20 cellular contexts compared by ENCODE assay signal in the genomic region with DNA sequence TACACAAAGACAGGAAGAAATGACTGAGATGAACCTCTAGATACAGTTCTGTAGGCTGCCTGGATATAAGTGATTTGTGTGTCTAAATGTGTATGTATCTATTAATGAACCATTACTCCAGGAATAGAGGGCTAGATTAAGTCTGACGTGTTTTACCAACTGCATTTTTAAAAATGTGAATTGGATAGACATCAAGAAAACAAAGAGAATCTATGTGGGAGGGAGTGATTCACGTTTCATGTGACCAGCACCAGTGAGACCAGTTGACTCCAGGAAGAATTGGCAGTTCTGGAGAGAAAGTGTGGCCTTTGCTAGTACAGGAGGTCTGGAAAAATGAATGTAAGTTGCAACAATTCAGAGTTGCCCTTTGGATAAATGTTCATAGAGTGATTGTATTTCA. TPM values are rescaled to one million over a fixed set of nuclear protein-coding genes. Genes with fewer than 3 reads are reported as not detected.
DNase-seq lines count a peak whose midpoint lies in the region; ATAC-seq, FAIRE-seq and TF ChIP-seq lines count a peak whose summit lies in the region.
"Had no signal": no experiment of that assay in that cellular context is flagged by ENCODE, and none has a peak within 500 bp of the region (broad histone marks: within the 10 kb centered on the region; RNA-seq: fewer than 3 reads in every experiment).

No MANE protein-coding gene starts in this region.

- H3K4ac ChIP-seq in IMR-90 (ENCODE audit: low read depth, low read length): peak overlapping the region; percentile 34; the same call in 1 of the 2 replicates

- H2BK20ac ChIP-seq in IMR-90 (ENCODE audit: low read depth, low read length): no peak overlapping the region

- no peaks in the 10 kb centered on the region for H3K79me2 ChIP-seq in keratinocyte (ENCODE audit: control insufficient read depth, insufficient read depth, low read length)

- H3K9me3 ChIP-seq in IMR-90 (ENCODE audit: control insufficient read depth, insufficient read depth, low read length) (no peaks in the 10 kb centered on the region), keratinocyte (ENCODE audit: control insufficient read depth, low read depth, low read length) (no peaks in the 10 kb centered on the region)
- H3K9me3 ChIP-seq: left lung had no signal

- no peak overlapping the region for H2AK9ac ChIP-seq in IMR-90 (replicated peaks; ENCODE audit: low read depth, low read length, poor library complexity)

- peak overlapping the region; percentile 36; the same call in 1 of the 2 replicates for H4K5ac ChIP-seq in IMR-90 (ENCODE audit: low read depth, low read length)

- peak overlapping the region; percentile 11; the same call in 1 of the 2 replicates for H3K18ac ChIP-seq in IMR-90 (ENCODE audit: low read depth, low read length)

- BruUV-seq in IMR-90 (replicated peaks; lab: Mats Ljungman, UMichigan): no TSS peak

- 0 out of 3 replicates have a peak overlapping the region, but pooled peaks have one; percentile 56 for H2BK15ac ChIP-seq in IMR-90 (ENCODE audit: low read depth, low read length)

- no peak for FAIRE-seq in keratinocyte (lab: Jason Lieb, UNC)
- FAIRE-seq: A204.1, H1 had no signal

- H3K4me2 ChIP-seq in IMR-90 (ENCODE audit: low read depth, low read length): peak overlapping the region; percentile 39
- no peak overlapping the region for H3K4me2 ChIP-seq in keratinocyte (ENCODE audit: control insufficient read depth, extremely low read depth, insufficient read depth, low read depth, low read length)
- H3K4me2 ChIP-seq: smooth muscle cell had no signal

- H3K9ac ChIP-seq in IMR-90 (ENCODE audit: low read depth, low read length) (no peak overlapping the region; the same call in 1 of the 2 replicates), keratinocyte (ENCODE audit: control insufficient read depth, extremely low read depth, insufficient read depth, low read length) (no peak overlapping the region)

- no CpG with 5 or more reads among the region's 2 CpGs for WGBS in IMR-90 (ENCODE audit: extremely low coverage in 2 of 2, insufficient read length in 1 of 2), 2 experiments

- in situ Hi-C loops in IMR-90 (cut with MboI; ENCODE audit: low sequenced_read_pairs): no loop called here

- H3K14ac ChIP-seq in IMR-90 (replicated peaks; ENCODE audit: low read depth, low read length): 0 out of 2 replicates have a peak overlapping the region, but pooled peaks have one; percentile 1

- H2BK120ac ChIP-seq in IMR-90 (ENCODE audit: low read depth, low read length): peak overlapping the region; percentile 7; the same call in 1 of the 2 replicates

- CTCF ChIA-PET in IMR-90 (lab: Yijun Ruan, JAX): no interaction called here

- no peaks in the 10 kb centered on the region for H3K4me1 ChIP-seq in IMR-90 (ENCODE audit: control insufficient read depth, insufficient read depth, low read length)
- H3K4me1 ChIP-seq in keratinocyte (ENCODE audit: control insufficient read depth, extremely low read depth, insufficient read depth, low read length): no peaks in the 10 kb centered on the region
- H3K4me1 ChIP-seq: left lung had no signal

- H3K56ac ChIP-seq in IMR-90 (ENCODE audit: extremely low read depth, insufficient read depth, low read length): no peak overlapping the region

- DNase-seq in A172 (ENCODE audit: low spot score): peak; percentile 78
- peak; percentile 92 for DNase-seq in IMR-90
- peak; percentile 81 to 93 for DNase-seq in cardiac fibroblast (ENCODE audit: low read depth in 2 of 2)
- DNase-seq in keratinocyte (ENCODE audit: low read depth, low spot score): no peak
- no peak for DNase-seq in NCI-H526 (lab: John Stamatoyannopoulos, UW)
- DNase-seq in MV-4-11 (lab: John Stamatoyannopoulos, UW): no peak
- DNase-seq in germinal center (ENCODE audit: low spot score): no peak
- DNase-seq in anterior cingulate cortex (lab: John Stamatoyannopoulos, UW): no peak
- DNase-seq: activated CD4-positive, alpha-beta T cell treated with anti-CD3 and anti-CD28 coated beads for 4 hours; activated naive CD8-positive, alpha-beta T cell treated with anti-CD3 and anti-CD28 coated beads, Interleukin-2, amount 50 U/mL, for 24 hours; activated T-cell treated with anti-CD3 and anti-CD28 coated beads, Interleukin-2, amount 50 U/mL, for 24 hours; hippocampal formation; left lung; NCI-H1436 treated with DMSO at 0.1 percent for 48 hours; NCI-H524 had no signal

- H2AFZ ChIP-seq in IMR-90 (replicated peaks; ENCODE audit: low read length, poor library complexity): peak overlapping the region; percentile 64
- H2AFZ ChIP-seq in keratinocyte (ENCODE audit: control insufficient read depth, low read length): peak overlapping the region; percentile 49

- no peak overlapping the region for H4K91ac ChIP-seq in IMR-90 (ENCODE audit: insufficient read depth, low read depth, low read length)

- H4K8ac ChIP-seq in IMR-90 (ENCODE audit: low read depth in 2 of 2, low read length in 2 of 2): peak overlapping the region in 1 of 2 experiments; percentile 37; a peak in 2 of 4 replicates

- no peak overlapping the region for H3K23ac ChIP-seq in IMR-90 (ENCODE audit: low read depth, low read length)

- TF ChIP-seq RAD21 in IMR-90 (IDR thresholded peaks at IDR 0.05; ENCODE audit: low read length): no peak

- H3K36me3 ChIP-seq in IMR-90 (ENCODE audit: control insufficient read depth, insufficient read depth, low read length) (no peaks in the 10 kb centered on the region), keratinocyte (ENCODE audit: control insufficient read depth in 2 of 2, extremely low read depth in 1 of 2, insufficient read depth in 2 of 2, low read length in 2 of 2) (no peaks in the 10 kb centered on the region)
- H3K36me3 ChIP-seq: left lung had no signal

- H3K9me1 ChIP-seq in IMR-90 (ENCODE audit: insufficient read depth, low read length) (no peaks in the 10 kb centered on the region), keratinocyte (ENCODE audit: control insufficient read depth, extremely low read depth, insufficient read depth, low read length) (no peaks in the 10 kb centered on the region)

- dilution Hi-C loops in IMR-90 (cut with HindIII; ENCODE audit: low sequenced_read_pairs, unreplicated experiment) (no loop called here), keratinocyte (cut with MboI; ENCODE audit: extremely low pct_ligation_motif_present, low sequenced_read_pairs) (no loop called here)

- no peak for TF ChIP-seq POLR2A in IMR-90 (IDR thresholded peaks at IDR 0.05; ENCODE audit: low read depth, low read length)

- ATAC-seq in IMR-90 (ENCODE audit: low read depth): peak; percentile 85
- ATAC-seq: activated naive CD8-positive, alpha-beta T cell treated with anti-CD3 and anti-CD28 coated beads, Interleukin-2, amount 50 U/mL, for 24 hours; left lung; Panc1 had no signal

- H3K27me3 ChIP-seq in IMR-90 (ENCODE audit: control insufficient read depth, insufficient read depth, low read length) (no peaks in the 10 kb centered on the region), keratinocyte (ENCODE audit: control insufficient read depth, extremely low read depth, insufficient read depth, low read length) (no peaks in the 10 kb centered on the region)
- H3K27me3 ChIP-seq: left lung had no signal

- intact Hi-C loops in IMR-90 (cut with micrococcal nuclease): no loop called here

- no peaks in the 10 kb centered on the region for H3K79me1 ChIP-seq in IMR-90 (ENCODE audit: low read depth in 1 of 2, low read length in 2 of 2)

- H4K20me1 ChIP-seq in IMR-90 (ENCODE audit: insufficient read depth, low read length) (no peaks in the 10 kb centered on the region), keratinocyte (ENCODE audit: control insufficient read depth, extremely low read depth, insufficient read depth, low read length) (no peaks in the 10 kb centered on the region)

- H2BK5ac ChIP-seq in IMR-90 (ENCODE audit: low read depth, low read length, poor library complexity, severe bottlenecking): peak overlapping the region; percentile 92

- H3K27ac ChIP-seq in IMR-90 (ENCODE audit: insufficient read depth, low read length) (peak overlapping the region; percentile 17; the same call in 1 of the 2 replicates), keratinocyte (ENCODE audit: control insufficient read depth, insufficient read depth, low read length) (no peak overlapping the region)
- H3K27ac ChIP-seq: left lung had no signal

- POLR2A ChIA-PET in IMR-90 (lab: Charles Lee; ENCODE audit: unreplicated experiment): no interaction called here

- H3K4me3 ChIP-seq in IMR-90 (ENCODE audit: insufficient read depth, low read depth, low read length): no peak overlapping the region
- no peak overlapping the region for H3K4me3 ChIP-seq in cardiac fibroblast (replicated peaks in 1 of 2; ENCODE audit: low read depth in 2 of 2, low read length in 2 of 2)
- H3K4me3 ChIP-seq in keratinocyte (ENCODE audit: control insufficient read depth in 2 of 3, extremely low read depth in 1 of 3, insufficient read depth in 2 of 3, low read depth in 1 of 3, low read length in 3 of 3): no peak overlapping the region
- H3K4me3 ChIP-seq: left lung, smooth muscle cell had no signal

- H2AK5ac ChIP-seq in IMR-90 (ENCODE audit: low read depth, low read length): no peak overlapping the region

- no peak for TF ChIP-seq CTCF in IMR-90 (conservative IDR thresholded peaks at IDR 0.05; ENCODE audit: low read depth, low read length)
- TF ChIP-seq CTCF in cardiac fibroblast (IDR thresholded peaks at IDR 0.05; ENCODE audit: low read depth, low read length): no peak
- no peak for TF ChIP-seq CTCF in keratinocyte (optimal IDR thresholded peaks at IDR 0.05 in 1 of 3, IDR thresholded peaks at IDR 0.05 in 1 of 3, conservative IDR thresholded peaks at IDR 0.05 in 1 of 3; ENCODE audit: extremely low read depth in 1 of 3, insufficient read depth in 2 of 3, low read length in 3 of 3)

TF ChIP-seq in IMR-90, 13 proteins besides CTCF, POLR2A, EP300 and RAD21 (continues in another document):
- no peak for TF ChIP-seq MAZ (IDR thresholded peaks at IDR 0.05; ENCODE audit: borderline replicate concordance, low read depth, low read length)
- peak; percentile 77; the same call in 1 of the 2 replicates for TF ChIP-seq BHLHE40 (IDR thresholded peaks at IDR 0.05; ENCODE audit: low read depth, low read length)

RNA-seq across cellular contexts. Expression of gene RGS21, which starts 53.4 kb away (rescaled TPM):
- not detected in 2 replicates for total RNA-seq in A172 (2014; rRNA removed; shearing (Covaris generic))
- not detected in 2 replicates for total RNA-seq in IMR-90 (2012; rRNA removed)
- not detected in 2 replicates for polyA plus RNA-seq in IMR-90 (2012; rRNA removed)
- polyA plus RNA-seq in IMR-90 (2012; cell fraction: cytosol; rRNA removed): not detected in 2 replicates
- polyA plus RNA-seq in IMR-90 (2012; cell fraction: nucleus; rRNA removed; ENCODE audit: low replicate concordance): not detected in 2 replicates
- polyA plus RNA-seq in keratinocyte: not detected in 3 replicates
- not detected for polyA plus RNA-seq in keratinocyte (2011; ENCODE audit: low read depth)
- not detected in 2 replicates for polyA plus RNA-seq in keratinocyte (2011; cell fraction: cytosol; rRNA removed)
- not detected in 2 replicates for polyA plus RNA-seq in keratinocyte (2011; cell fraction: nucleus; rRNA removed)
- not detected in 2 replicates for polyA plus RNA-seq in keratinocyte (2012; ENCODE audit: low replicate concordance)
- polyA minus RNA-seq in keratinocyte: not detected in 3 replicates
- polyA minus RNA-seq in keratinocyte (2011; cell fraction: cytosol; rRNA and poly(A)+ RNA removed): not detected
- not detected in 2 replicates for polyA minus RNA-seq in keratinocyte (2011; cell fraction: nucleus; rRNA and poly(A)+ RNA removed)
- total RNA-seq: H1; left lung; smooth muscle cell; T-helper 1 cell treated with Interleukin-12 subunit alpha and Interleukin-12 subunit beta and Interleukin-4 antibody, amounts not matched to agents 30 ng/mL and 1 ng/mL, for 36 hours had no signal
- polyA plus RNA-seq: H1, smooth muscle cell had no signal

Comparison
In these comparisons a context has a peak if more than half of its experiments do, and no peak if none do; other contexts are left out.
1. DNase-seq: peak in A172 (single experiment), IMR-90 (single experiment) and cardiac fibroblast (2 of 2); none in keratinocyte (single experiment), NCI-H526 (0 of 2), MV-4-11 (single experiment), germinal center (single experiment) and anterior cingulate cortex (0 of 58).